8 cellular contexts compared by ENCODE assay signal in the genomic region with DNA sequence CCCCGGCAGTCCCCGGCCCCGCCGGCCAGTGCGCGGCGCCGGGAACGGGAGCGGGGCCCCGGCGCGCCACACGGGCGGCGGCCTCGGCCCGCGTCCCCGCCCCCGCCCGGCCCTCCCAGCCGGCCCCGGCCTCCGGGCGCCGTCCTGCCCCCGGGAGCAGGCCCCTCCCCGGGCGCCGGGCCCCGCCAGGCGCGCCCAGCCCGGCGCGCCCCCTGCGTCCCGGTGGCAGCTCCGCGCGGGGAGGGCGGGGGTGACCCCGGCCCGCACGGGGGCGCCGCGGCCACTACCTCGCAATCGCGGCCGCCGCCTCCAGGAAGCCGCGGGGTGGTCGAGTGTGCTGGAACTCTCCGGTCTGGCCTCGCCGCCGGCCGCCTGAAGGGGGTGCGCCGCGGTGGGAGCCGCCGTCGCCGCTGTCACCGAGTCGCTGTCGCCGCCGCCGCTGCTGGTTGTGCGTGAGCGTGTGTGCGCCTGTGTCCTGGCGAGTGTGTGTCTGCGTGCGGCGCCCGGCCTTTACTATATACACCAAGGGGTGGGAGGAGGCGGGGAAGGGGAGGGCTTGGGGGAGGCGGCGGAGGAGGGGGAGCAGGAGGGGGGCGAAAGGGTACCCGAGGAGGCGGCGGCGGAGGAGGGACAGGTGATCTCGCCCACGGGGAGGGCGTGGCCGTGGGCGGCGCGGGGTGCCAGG. TPM values are rescaled to one million over a fixed set of nuclear protein-coding genes. Genes with fewer than 3 reads are reported as not detected.
A peak's percentile ranks its signal among the peaks of the same experiment; 100 is the strongest.
DNase-seq lines count a peak whose midpoint lies in the region.

Gene RAI2 (minus strand): TSS at position 488 of the 685 bp plus-strand sequence. CDS start 59,288 bp downstream, outside the sequence.

- no peaks in the 10 kb centered on the region for H3K79me1 ChIP-seq in mesenchymal stem cell (replicated peaks; ENCODE audit: low read length, poor library complexity, severe bottlenecking)

- H3K27me3 ChIP-seq in SJCRH30 = peaks cover 3% of the 10 kb centered on the region; the same call in 1 of the 2 replicates
- peaks cover 60 to 82% of the 10 kb centered on the region in 2 experiments for H3K27me3 ChIP-seq in mesenchymal stem cell (ENCODE audit: control insufficient read depth in 1 of 2, insufficient read depth in 1 of 2, low read length in 2 of 2)
- peaks cover 0 to 3% of the 10 kb centered on the region in 2 donors for H3K27me3 ChIP-seq in stomach smooth muscle (ENCODE audit: control insufficient read depth in 1 of 2, insufficient read depth in 2 of 2, low read length in 2 of 2)

- H3K18ac ChIP-seq in mesenchymal stem cell (ENCODE audit: low read depth in 1 of 2, low read length in 2 of 2) = no peak within 1 kb of the TSS

- no peak within 1 kb of the TSS for H3K23ac ChIP-seq in mesenchymal stem cell (ENCODE audit: low read length in 2 of 2)

- H3K4me1 ChIP-seq in ES-I3 (ENCODE audit: insufficient read depth, low read length) = no peaks in the 10 kb centered on the region
- H3K4me1 ChIP-seq in SJCRH30 = no peaks in the 10 kb centered on the region
- peaks cover 11% of the 10 kb centered on the region for H3K4me1 ChIP-seq in mesenchymal stem cell (ENCODE audit: control insufficient read depth, insufficient read depth, low read depth, low read length)
- peaks cover 5% of the 10 kb centered on the region for H3K4me1 ChIP-seq in stomach smooth muscle (ENCODE audit: control insufficient read depth, insufficient read depth, low read length)

- no peak within 1 kb of the TSS for H2BK12ac ChIP-seq in mesenchymal stem cell (ENCODE audit: low read length in 2 of 2)

- H3K14ac ChIP-seq in mesenchymal stem cell (ENCODE audit: low read length in 2 of 2) = no peak within 1 kb of the TSS

- H3K36me3 ChIP-seq in ES-I3 (ENCODE audit: insufficient read depth, low read length) (no peaks in the 10 kb centered on the region), SJCRH30 (no peaks in the 10 kb centered on the region), mesenchymal stem cell (ENCODE audit: control insufficient read depth in 1 of 2, insufficient read depth in 2 of 2, low read depth in 1 of 2, low read length in 2 of 2) (no peaks in the 10 kb centered on the region), stomach smooth muscle (ENCODE audit: control insufficient read depth in 2 of 2, insufficient read depth in 2 of 2, low read length in 2 of 2) (no peaks in the 10 kb centered on the region)

- no peak within 1 kb of the TSS for H2BK120ac ChIP-seq in mesenchymal stem cell (ENCODE audit: low read depth, low read length)

- H3K9ac ChIP-seq in ES-I3 (ENCODE audit: low read depth, low read length) = peak within 1 kb of the TSS; percentile 40; the same call in 1 of the 2 replicates
- H3K9ac ChIP-seq in mesenchymal stem cell (ENCODE audit: low read length) = peak within 1 kb of the TSS; percentile 70
- H3K9ac ChIP-seq in stomach smooth muscle (ENCODE audit: low read length in 2 of 2) = peak within 1 kb of the TSS; percentile 23 to 75

- H2AK5ac ChIP-seq in mesenchymal stem cell (ENCODE audit: low read length, severe bottlenecking) = no peak within 1 kb of the TSS

- H3K27ac ChIP-seq in SJCRH30 (no peak within 1 kb of the TSS), mesenchymal stem cell (ENCODE audit: low read length, poor library complexity, severe bottlenecking) (no peak within 1 kb of the TSS), stomach smooth muscle (ENCODE audit: low read length) (peak within 1 kb of the TSS; percentile 49)

- no peaks in the 10 kb centered on the region for H3K9me3 ChIP-seq in ES-I3 (ENCODE audit: control insufficient read depth, insufficient read depth, low read length)
- H3K9me3 ChIP-seq in SJCRH30 (replicated peaks) = no peaks in the 10 kb centered on the region
- no peaks in the 10 kb centered on the region for H3K9me3 ChIP-seq in mesenchymal stem cell (ENCODE audit: control insufficient read depth, low read length)
- no peaks in the 10 kb centered on the region for H3K9me3 ChIP-seq in stomach smooth muscle (ENCODE audit: control insufficient read depth in 2 of 2, low read length in 2 of 2)

- no peak within 1 kb of the TSS for H2BK15ac ChIP-seq in mesenchymal stem cell (ENCODE audit: low read depth, poor library complexity, severe bottlenecking)

- H4K8ac ChIP-seq in mesenchymal stem cell (ENCODE audit: low read length) = no peak within 1 kb of the TSS

- no peak within 1 kb of the TSS for H2BK5ac ChIP-seq in mesenchymal stem cell (ENCODE audit: low read depth, low read length, poor library complexity, severe bottlenecking)

- DNase-seq in SJCRH30 (no peak), cerebellum (ENCODE audit: low spot score) (peak; percentile 59), mesenchymal stem cell (no peak), cerebellar cortex (ENCODE audit: low spot score) (no peak), A172 (ENCODE audit: low spot score) (no peak), kidney glomerular epithelial cell (lab: John Stamatoyannopoulos, UW) (no peak)

- no peak within 1 kb of the TSS for H4K91ac ChIP-seq in mesenchymal stem cell (ENCODE audit: low read length)

- H2AFZ ChIP-seq in mesenchymal stem cell (ENCODE audit: low read depth, low read length) = no peak within 1 kb of the TSS

- peak within 1 kb of the TSS; percentile 68 for H3K4me2 ChIP-seq in mesenchymal stem cell (ENCODE audit: low read length, poor library complexity, severe bottlenecking)

- no peak within 1 kb of the TSS for H3K4ac ChIP-seq in mesenchymal stem cell (ENCODE audit: low read depth in 1 of 2, low read length in 2 of 2)

- H3K4me3 ChIP-seq in SJCRH30 (peak within 1 kb of the TSS; percentile 22; the same call in 1 of the 2 replicates), mesenchymal stem cell (ENCODE audit: insufficient read depth in 1 of 2, low read depth in 1 of 2, low read length in 2 of 2) (peak within 1 kb of the TSS; percentile 51 to 75), stomach smooth muscle (ENCODE audit: low read length in 2 of 2) (peak within 1 kb of the TSS; percentile 71 to 80)

- 5% methylated on average over 23 of the region's 98 CpGs for WGBS in mesenchymal stem cell

RNA-seq across cellular contexts. Expression of gene RAI2, which starts in this region (rescaled TPM):
- not detected in 2 replicates for total RNA-seq in SJCRH30 (2014; rRNA removed; shearing (Covaris generic))
- total RNA-seq in cerebellum = 3.2 TPM
- polyA plus RNA-seq in mesenchymal stem cell (2013, experiment 1 of 2) = 0.08 TPM
- polyA plus RNA-seq in mesenchymal stem cell (2013, experiment 2 of 2) = 0.10 TPM
- not detected in 2 replicates for total RNA-seq in A172 (2014; rRNA removed; shearing (Covaris generic))

Comparison
In these comparisons a context has a peak if more than half of its experiments do, and no peak if none do; other contexts are left out.
1. H3K4me3 ChIP-seq: peak in every context shown above with its lines; median percentile 76 in stomach smooth muscle; 63 in mesenchymal stem cell; 22 in SJCRH30.